Comparison of ENCODE assay signal across 26 cellular contexts in genomic region chr7:116632349-116632748, GRCh38. TPM values are rescaled to one million over a fixed set of nuclear protein-coding genes. Genes with fewer than 3 reads are reported as not detected.
DNase-seq lines count a peak whose midpoint lies in the region; ATAC-seq and TF ChIP-seq lines count a peak whose summit lies in the region.
"Had no signal": no experiment of that assay in that cellular context is flagged by ENCODE, and none has a peak within 500 bp of the region (broad histone marks: within the 10 kb centered on the region; RNA-seq: fewer than 3 reads in every experiment).

No MANE protein-coding gene starts in this region.

- no TSS peak for BruUV-seq in Panc1 (replicated peaks; lab: Mats Ljungman, UMichigan)

- ATAC-seq in Panc1: no peak
- ATAC-seq in HG03159 (IDR thresholded peaks at IDR 0.05; ENCODE audit: unreplicated experiment): no peak
- ATAC-seq: activated naive CD4-positive, alpha-beta T cell treated with anti-CD3 and anti-CD28 coated beads, Interleukin-2, amount 50 U/mL, for 72 hours; CD8-positive, alpha-beta T cell; gastroesophageal sphincter; natural killer cell; Right ventricle myocardium inferior; stimulated activated naive CD8-positive, alpha-beta T cell treated with anti-CD3 and anti-CD28 coated beads, Interleukin-15, amount 100 ng/mL, for 72 hours; WTC11 had no signal

- intact Hi-C loops in Panc1 (cut with micrococcal nuclease; ENCODE audit: unreplicated experiment): no loop called here

- peak overlapping the region; percentile 90; the same call in 1 of the 2 replicates for H3K27ac ChIP-seq in Panc1 (ENCODE audit: low read length)
- H3K27ac ChIP-seq: left ventricle myocardium inferior, right atrium auricular region, transverse colon had no signal

- peaks cover 50% of the 10 kb centered on the region for H3K4me1 ChIP-seq in Panc1 (ENCODE audit: control insufficient read depth, insufficient read depth, low read length)

- no peaks in the 10 kb centered on the region for H3K9me3 ChIP-seq in Panc1 (ENCODE audit: control insufficient read depth, insufficient read depth, low read depth, low read length)
- H3K9me3 ChIP-seq: gastroesophageal sphincter, left ventricle myocardium inferior, right atrium auricular region, transverse colon had no signal

- in situ Hi-C loops in Panc1 (cut with HindIII; ENCODE audit: low pct_unique_long_range_greater_than_20kb, low sequenced_read_pairs): no loop called here

- H3K4me3 ChIP-seq in Panc1 (ENCODE audit: low read depth in 2 of 2, low read length in 2 of 2) (no peak overlapping the region), fibroblast of mammary gland (ENCODE audit: control insufficient read depth, low read depth, low read length) (no peak overlapping the region), skeletal muscle cell (ENCODE audit: low read depth, low read length) (no peak overlapping the region), H7 (ENCODE audit: insufficient read depth, low read depth, low read length) (no peak overlapping the region)
- H3K4me3 ChIP-seq: gastroesophageal sphincter, left ventricle myocardium inferior, right atrium auricular region, transverse colon had no signal

- H3K27me3 ChIP-seq in Panc1 (ENCODE audit: control insufficient read depth, insufficient read depth, low read length) (no peaks in the 10 kb centered on the region), H7 (ENCODE audit: control insufficient read depth, insufficient read depth, low read length) (no peaks in the 10 kb centered on the region)
- H3K27me3 ChIP-seq: gastroesophageal sphincter, right atrium auricular region, transverse colon had no signal

- POLR2A ChIA-PET in Panc1 (lab: Charles Lee): no interaction called here

- peak; percentile 27 for DNase-seq in GM03348 (ENCODE audit: low spot score)
- DNase-seq in Panc1 (ENCODE audit: low read depth, low spot score): no peak
- peak; percentile 18 for DNase-seq in fibroblast of mammary gland (ENCODE audit: low read depth)
- peak; percentile 2 for DNase-seq in skeletal muscle cell (ENCODE audit: low read depth)
- no peak for DNase-seq in GM10266 (ENCODE audit: extremely low spot score)
- DNase-seq in NK-92 (lab: John Stamatoyannopoulos, UW; ENCODE audit: unreplicated experiment): no peak
- DNase-seq in H7: no peak
- DNase-seq: CD8-positive, alpha-beta T cell; DMS 273 treated with DMSO at 0.1 percent for 48 hours; hypothalamus; left ventricle myocardium inferior; natural killer cell; NCI-H1105 treated with DMSO at 0.1 percent for 48 hours; NCI-H2029; NCI-H226; NCI-H748 treated with DMSO at 0.1 percent for 48 hours; stimulated activated naive CD8-positive, alpha-beta T cell treated with anti-CD3 and anti-CD28 coated beads, Interleukin-15, amount 100 ng/mL, for 72 hours; T-helper 9 cell; transverse colon had no signal

- CTCF ChIA-PET in Panc1 (lab: Charles Lee): no interaction called here

- TF ChIP-seq CTCF in Panc1 (IDR thresholded peaks at IDR 0.05) (no peak), fibroblast of mammary gland (conservative IDR thresholded peaks at IDR 0.05; ENCODE audit: control insufficient read depth, insufficient read depth, low read depth, low read length) (no peak), GM10266 (IDR thresholded peaks at IDR 0.05; ENCODE audit: control insufficient read depth, insufficient read depth, low read depth, missing control alignments) (no peak)

- no peaks in the 10 kb centered on the region for H3K36me3 ChIP-seq in Panc1 (ENCODE audit: control insufficient read depth, insufficient read depth, low read length)
- H3K36me3 ChIP-seq in H7 (replicated peaks; ENCODE audit: control insufficient read depth, insufficient read depth, low read length): no peaks in the 10 kb centered on the region
- H3K36me3 ChIP-seq: gastroesophageal sphincter, left ventricle myocardium inferior, right atrium auricular region, transverse colon had no signal

RNA-seq across cellular contexts. Expression of gene MET, which starts 39.6 kb away (rescaled TPM):
- total RNA-seq in Panc1 (2021; ENCODE audit: unreplicated experiment): 103 TPM
- 33.7 TPM for polyA plus RNA-seq in Panc1 (2012; ENCODE audit: insufficient read length)
- 14.6 and 25.4 TPM in 2 replicates for total RNA-seq in H7 (2014; rRNA removed; shearing (Covaris generic))
- total RNA-seq: CD8-positive, alpha-beta T cell; OCI-LY7 had no signal

Comparison
In these comparisons a context has a peak if more than half of its experiments do, and no peak if none do; other contexts are left out.
1. DNase-seq: peak in GM03348 (single experiment), fibroblast of mammary gland (single experiment) and skeletal muscle cell (single experiment); none in Panc1 (single experiment), GM10266 (single experiment), NK-92 (single experiment) and H7 (single experiment).